35 cellular contexts compared by ENCODE assay signal in the genomic region with DNA sequence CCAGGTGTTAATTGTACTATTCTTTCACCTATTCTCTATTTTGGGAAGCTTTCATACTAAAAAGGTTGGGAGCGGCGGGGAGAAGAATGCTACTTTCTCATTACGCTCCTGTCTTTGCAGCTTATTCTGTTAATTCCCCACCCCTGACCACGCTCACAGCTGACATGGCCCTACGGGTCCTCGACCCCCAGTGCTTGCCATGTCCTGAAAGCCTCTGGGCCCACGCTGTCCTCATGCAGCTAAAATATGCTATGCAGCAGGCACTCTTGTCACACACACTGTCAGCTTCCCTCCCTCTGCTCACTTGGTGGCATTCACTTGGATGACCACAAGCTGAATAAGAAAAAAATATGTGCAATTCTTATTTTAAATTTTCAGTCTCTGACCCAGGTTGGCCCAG.
"Had no signal": no experiment of that assay in that cellular context is flagged by ENCODE, and none has a peak within 500 bp of the region (broad histone marks: within the 10 kb centered on the region; RNA-seq: fewer than 3 reads in every experiment).

No MANE protein-coding gene starts in this region.

- H3K27ac Mint-ChIP-seq: activated CD4-positive, alpha-beta memory T cell treated with anti-CD3 and anti-CD28 coated beads for 36 hours; activated CD4-positive, alpha-beta T cell treated with anti-CD3 and anti-CD28 coated beads for 36 hours; activated CD4-positive, alpha-beta T cell treated with anti-CD3 and anti-CD28 coated beads, Interleukin-2, amount 10 ng/mL, durations not matched to agents 24 days and 14 days; activated CD8-positive, alpha-beta memory T cell treated with anti-CD3 and anti-CD28 coated beads, Interleukin-2, amount 10 ng/mL, durations not matched to agents 7 days and 5 days; activated CD8-positive, alpha-beta T cell treated with anti-CD3 and anti-CD28 coated beads, Interleukin-2, amount 10 ng/mL, durations not matched to agents 7 days and 5 days; activated naive CD4-positive, alpha-beta T cell treated with anti-CD3 and anti-CD28 coated beads for 36 hours; activated naive CD4-positive, alpha-beta T cell treated with anti-CD3 and anti-CD28 coated beads, Interleukin-2, amount 50 U/mL, for 24 hours; activated naive CD8-positive, alpha-beta T cell treated with anti-CD3 and anti-CD28 coated beads for 36 hours; activated naive CD8-positive, alpha-beta T cell treated with anti-CD3 and anti-CD28 coated beads, Interleukin-2, amount 50 U/mL, for 24 hours; activated T-helper 1 cell treated with anti-CD3 and anti-CD28 coated beads, Interleukin-12 subunit alpha, Interleukin-12 subunit beta, Interleukin-2, Interleukin-4 antibody, amounts not matched to agents 30 ng/mL and 10 ng/mL and 1 ng/mL, durations not matched to agents 14 hours and 24 hours and 36 hours; activated T-helper 2 cell treated with anti-CD3 and anti-CD28 coated beads, Interferon-gamma antibody, Interleukin-2, Interleukin-4, amounts not matched to agents 10 μg/mL and 5 μg/mL and 100 μg/mL, durations not matched to agents 14 hours and 24 hours and 36 hours; effector memory CD8-positive, alpha-beta T cell; T-helper 2 cell treated with Interferon-gamma antibody and Interleukin-4, amounts not matched to agents 5 μg/mL and 100 μg/mL, for 36 hours had no signal

- H3K4me1 Mint-ChIP-seq: activated CD4-positive, alpha-beta T cell treated with anti-CD3 and anti-CD28 coated beads for 36 hours; activated CD4-positive, alpha-beta T cell treated with anti-CD3 and anti-CD28 coated beads, Interleukin-2, amount 10 ng/mL, durations not matched to agents 24 days and 14 days; activated naive CD4-positive, alpha-beta T cell treated with anti-CD3 and anti-CD28 coated beads, Interleukin-2, amount 50 U/mL, for 24 hours; activated naive CD8-positive, alpha-beta T cell treated with anti-CD3 and anti-CD28 coated beads for 36 hours; activated naive CD8-positive, alpha-beta T cell treated with anti-CD3 and anti-CD28 coated beads, Interleukin-2, amount 50 U/mL, for 24 hours had no signal

- H3K36me3 ChIP-seq: adrenal gland, cardiac muscle cell, colonic mucosa had no signal

- ATAC-seq: activated CD4-positive, alpha-beta T cell treated with anti-CD3 and anti-CD28 coated beads for 36 hours; activated CD8-positive, alpha-beta memory T cell treated with anti-CD3 and anti-CD28 coated beads, Interleukin-2, amount 10 ng/mL, durations not matched to agents 7 days and 5 days; activated CD8-positive, alpha-beta T cell treated with anti-CD3 and anti-CD28 coated beads, Interleukin-2, amount 10 ng/mL, durations not matched to agents 7 days and 5 days; activated naive CD8-positive, alpha-beta T cell treated with anti-CD3 and anti-CD28 coated beads, Interleukin-2, amount 50 U/mL, for 24 hours; body of pancreas; effector memory CD8-positive, alpha-beta T cell; gastroesophageal sphincter; T-helper 17 cell had no signal

- H3K4me3 ChIP-seq: adrenal gland, body of pancreas, cardiac muscle cell, colonic mucosa, dorsolateral prefrontal cortex, esophagus squamous epithelium, gastroesophageal sphincter had no signal

- H3K4me1 ChIP-seq: adrenal gland, body of pancreas, colonic mucosa, esophagus squamous epithelium, gastroesophageal sphincter had no signal

- H3K27me3 ChIP-seq: adrenal gland, body of pancreas, cardiac muscle cell, colonic mucosa, dorsolateral prefrontal cortex, esophagus squamous epithelium, gastroesophageal sphincter had no signal

- H3K9me3 ChIP-seq: adrenal gland, body of pancreas, colonic mucosa, esophagus squamous epithelium, gastroesophageal sphincter had no signal

- DNase-seq: activated CD4-positive, alpha-beta memory T cell treated with anti-CD3 and anti-CD28 coated beads for 36 hours; activated CD4-positive, alpha-beta T cell treated with anti-CD3 and anti-CD28 coated beads for 36 hours; activated CD4-positive, alpha-beta T cell treated with anti-CD3 and anti-CD28 coated beads, Interleukin-2, amount 10 ng/mL, durations not matched to agents 24 days and 14 days; activated CD4-positive, CD25-positive, alpha-beta regulatory T cell; activated CD4-positive, CD25-positive, alpha-beta regulatory T cell treated with anti-CD3 and anti-CD28 coated beads, Interleukin-2, amount 50 U/mL, for 72 hours; activated CD8-positive, alpha-beta memory T cell treated with anti-CD3 and anti-CD28 coated beads, Interleukin-2, amount 10 ng/mL, durations not matched to agents 7 days and 5 days; activated CD8-positive, alpha-beta memory T cell treated with anti-CD3 and anti-CD28 coated beads, Interleukin-2, amount 50 U/mL, for 4 hours; activated CD8-positive, alpha-beta T cell treated with anti-CD3 and anti-CD28 coated beads, Interleukin-2, amount 10 ng/mL, durations not matched to agents 7 days and 5 days; activated effector memory CD4-positive, alpha-beta T cell treated with anti-CD3 and anti-CD28 coated beads, Interleukin-2, amount 50 U/mL, for 16 hours; activated naive CD4-positive, alpha-beta T cell treated with anti-CD3 and anti-CD28 coated beads for 36 hours; activated naive CD8-positive, alpha-beta T cell treated with anti-CD3 and anti-CD28 coated beads for 36 hours; activated naive CD8-positive, alpha-beta T cell treated with anti-CD3 and anti-CD28 coated beads, Interleukin-2, amount 50 U/mL, for 24 hours; activated T-cell treated with anti-CD3 and anti-CD28 coated beads, Interleukin-2, amount 50 U/mL, for 1 hour; activated T-cell treated with anti-CD3 and anti-CD28 coated beads, Interleukin-2, amount 50 U/mL, for 48 hours; adrenal gland; amygdala; aorta; body of pancreas; central memory CD4-positive, alpha-beta T cell; cerebellar nuclear complex; colonic mucosa; dorsolateral prefrontal cortex; effector memory CD8-positive, alpha-beta T cell; erythroblast; esophagus squamous epithelium; foreskin melanocyte; T-helper 1 cell; T-helper 17 cell; T1000 had no signal

- H3K27me3 Mint-ChIP-seq: activated CD4-positive, alpha-beta memory T cell treated with anti-CD3 and anti-CD28 coated beads for 36 hours; activated CD4-positive, alpha-beta T cell treated with anti-CD3 and anti-CD28 coated beads for 36 hours; activated CD4-positive, alpha-beta T cell treated with anti-CD3 and anti-CD28 coated beads, Interleukin-2, amount 10 ng/mL, durations not matched to agents 24 days and 14 days; activated CD8-positive, alpha-beta memory T cell treated with anti-CD3 and anti-CD28 coated beads, Interleukin-2, amount 10 ng/mL, durations not matched to agents 7 days and 5 days; activated naive CD4-positive, alpha-beta T cell treated with anti-CD3 and anti-CD28 coated beads, Interleukin-2, amount 50 U/mL, for 24 hours; activated naive CD8-positive, alpha-beta T cell treated with anti-CD3 and anti-CD28 coated beads for 36 hours; activated naive CD8-positive, alpha-beta T cell treated with anti-CD3 and anti-CD28 coated beads, Interleukin-2, amount 50 U/mL, for 24 hours; effector memory CD8-positive, alpha-beta T cell; T-helper 17 cell had no signal

- H3K27ac ChIP-seq: adrenal gland, body of pancreas, cardiac muscle cell, colonic mucosa, dorsolateral prefrontal cortex, esophagus squamous epithelium, gastroesophageal sphincter had no signal

- H3K4me3 Mint-ChIP-seq: activated CD4-positive, alpha-beta memory T cell treated with anti-CD3 and anti-CD28 coated beads for 36 hours; activated CD4-positive, alpha-beta T cell treated with anti-CD3 and anti-CD28 coated beads for 36 hours; activated CD4-positive, alpha-beta T cell treated with anti-CD3 and anti-CD28 coated beads, Interleukin-2, amount 10 ng/mL, durations not matched to agents 24 days and 14 days; activated CD8-positive, alpha-beta memory T cell treated with anti-CD3 and anti-CD28 coated beads, Interleukin-2, amount 10 ng/mL, durations not matched to agents 7 days and 5 days; activated CD8-positive, alpha-beta T cell treated with anti-CD3 and anti-CD28 coated beads, Interleukin-2, amount 10 ng/mL, durations not matched to agents 7 days and 5 days; activated naive CD4-positive, alpha-beta T cell treated with anti-CD3 and anti-CD28 coated beads for 36 hours; activated naive CD4-positive, alpha-beta T cell treated with anti-CD3 and anti-CD28 coated beads, Interleukin-2, amount 50 U/mL, for 24 hours; activated naive CD8-positive, alpha-beta T cell treated with anti-CD3 and anti-CD28 coated beads for 36 hours; activated naive CD8-positive, alpha-beta T cell treated with anti-CD3 and anti-CD28 coated beads, Interleukin-2, amount 50 U/mL, for 24 hours; activated T-helper 1 cell treated with anti-CD3 and anti-CD28 coated beads, Interleukin-12 subunit alpha, Interleukin-12 subunit beta, Interleukin-2, Interleukin-4 antibody, amounts not matched to agents 30 ng/mL and 10 ng/mL and 1 ng/mL, durations not matched to agents 14 hours and 24 hours and 36 hours; effector memory CD8-positive, alpha-beta T cell; T-helper 17 cell; T-helper 2 cell treated with Interferon-gamma antibody and Interleukin-4, amounts not matched to agents 5 μg/mL and 100 μg/mL, for 36 hours had no signal

- H3K9me3 Mint-ChIP-seq: activated CD4-positive, alpha-beta memory T cell treated with anti-CD3 and anti-CD28 coated beads for 36 hours; activated CD4-positive, alpha-beta T cell treated with anti-CD3 and anti-CD28 coated beads, Interleukin-2, amount 10 ng/mL, durations not matched to agents 24 days and 14 days; activated naive CD4-positive, alpha-beta T cell treated with anti-CD3 and anti-CD28 coated beads for 36 hours; activated naive CD4-positive, alpha-beta T cell treated with anti-CD3 and anti-CD28 coated beads, Interleukin-2, amount 50 U/mL, for 24 hours; activated naive CD8-positive, alpha-beta T cell treated with anti-CD3 and anti-CD28 coated beads for 36 hours; activated naive CD8-positive, alpha-beta T cell treated with anti-CD3 and anti-CD28 coated beads, Interleukin-2, amount 50 U/mL, for 24 hours; activated T-helper 1 cell treated with anti-CD3 and anti-CD28 coated beads, Interleukin-12 subunit alpha, Interleukin-12 subunit beta, Interleukin-2, Interleukin-4 antibody, amounts not matched to agents 30 ng/mL and 10 ng/mL and 1 ng/mL, durations not matched to agents 14 hours and 24 hours and 36 hours; activated T-helper 2 cell treated with anti-CD3 and anti-CD28 coated beads, Interferon-gamma antibody, Interleukin-2, Interleukin-4, amounts not matched to agents 10 μg/mL and 5 μg/mL and 100 μg/mL, durations not matched to agents 14 hours and 24 hours and 36 hours; effector memory CD8-positive, alpha-beta T cell; T-helper 2 cell treated with Interferon-gamma antibody and Interleukin-4, amounts not matched to agents 5 μg/mL and 100 μg/mL, for 36 hours had no signal
